1 cellular context compared by ENCODE assay signal in the genomic region with DNA sequence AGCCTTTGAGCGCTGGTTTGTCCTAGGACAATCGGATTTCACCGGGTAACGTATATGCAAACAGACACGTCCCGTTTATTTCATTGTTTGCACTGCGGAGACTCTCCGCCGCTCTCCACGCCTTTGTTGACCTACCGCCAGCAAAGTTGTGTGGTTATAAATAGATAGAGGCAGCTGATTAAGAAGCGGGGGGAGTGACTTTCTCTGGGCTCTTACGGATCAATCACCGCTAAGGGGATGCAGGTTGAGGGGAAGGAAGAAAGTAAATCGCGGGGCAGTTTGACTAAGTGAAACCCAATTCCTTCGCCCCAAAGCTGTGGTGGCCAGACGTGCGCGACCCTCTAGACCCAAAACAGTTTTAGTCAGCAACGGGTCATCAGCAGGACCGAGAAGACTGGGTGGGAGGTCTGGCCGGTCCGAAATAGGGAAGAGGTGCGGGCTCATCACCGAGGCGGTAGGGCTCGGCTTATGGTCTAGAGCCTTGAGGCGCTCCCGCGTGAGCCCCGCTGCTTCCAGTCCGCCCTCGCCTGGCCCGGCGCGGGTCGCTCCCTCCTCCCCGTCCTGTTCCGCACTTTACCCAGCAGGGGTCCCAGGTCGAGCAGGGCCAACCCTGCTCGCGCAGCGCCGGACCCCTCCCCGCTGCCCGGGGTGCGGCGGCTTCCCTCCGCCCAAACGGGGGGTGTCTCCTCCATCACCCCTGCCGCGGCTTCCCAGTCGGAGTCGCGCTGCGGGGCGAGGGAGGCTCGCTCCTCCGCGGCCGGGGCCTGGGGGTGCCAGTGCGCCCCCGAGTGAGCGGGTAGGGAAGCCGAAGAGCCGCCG.
TF ChIP-seq lines count a peak whose summit lies in the region.

No MANE protein-coding gene starts in this region.

TF ChIP-seq in HepG2, 621 proteins besides CTCF, POLR2A, EP300 and RAD21 (continued from another document and continues in another):
- TF ChIP-seq, protein P1, sequence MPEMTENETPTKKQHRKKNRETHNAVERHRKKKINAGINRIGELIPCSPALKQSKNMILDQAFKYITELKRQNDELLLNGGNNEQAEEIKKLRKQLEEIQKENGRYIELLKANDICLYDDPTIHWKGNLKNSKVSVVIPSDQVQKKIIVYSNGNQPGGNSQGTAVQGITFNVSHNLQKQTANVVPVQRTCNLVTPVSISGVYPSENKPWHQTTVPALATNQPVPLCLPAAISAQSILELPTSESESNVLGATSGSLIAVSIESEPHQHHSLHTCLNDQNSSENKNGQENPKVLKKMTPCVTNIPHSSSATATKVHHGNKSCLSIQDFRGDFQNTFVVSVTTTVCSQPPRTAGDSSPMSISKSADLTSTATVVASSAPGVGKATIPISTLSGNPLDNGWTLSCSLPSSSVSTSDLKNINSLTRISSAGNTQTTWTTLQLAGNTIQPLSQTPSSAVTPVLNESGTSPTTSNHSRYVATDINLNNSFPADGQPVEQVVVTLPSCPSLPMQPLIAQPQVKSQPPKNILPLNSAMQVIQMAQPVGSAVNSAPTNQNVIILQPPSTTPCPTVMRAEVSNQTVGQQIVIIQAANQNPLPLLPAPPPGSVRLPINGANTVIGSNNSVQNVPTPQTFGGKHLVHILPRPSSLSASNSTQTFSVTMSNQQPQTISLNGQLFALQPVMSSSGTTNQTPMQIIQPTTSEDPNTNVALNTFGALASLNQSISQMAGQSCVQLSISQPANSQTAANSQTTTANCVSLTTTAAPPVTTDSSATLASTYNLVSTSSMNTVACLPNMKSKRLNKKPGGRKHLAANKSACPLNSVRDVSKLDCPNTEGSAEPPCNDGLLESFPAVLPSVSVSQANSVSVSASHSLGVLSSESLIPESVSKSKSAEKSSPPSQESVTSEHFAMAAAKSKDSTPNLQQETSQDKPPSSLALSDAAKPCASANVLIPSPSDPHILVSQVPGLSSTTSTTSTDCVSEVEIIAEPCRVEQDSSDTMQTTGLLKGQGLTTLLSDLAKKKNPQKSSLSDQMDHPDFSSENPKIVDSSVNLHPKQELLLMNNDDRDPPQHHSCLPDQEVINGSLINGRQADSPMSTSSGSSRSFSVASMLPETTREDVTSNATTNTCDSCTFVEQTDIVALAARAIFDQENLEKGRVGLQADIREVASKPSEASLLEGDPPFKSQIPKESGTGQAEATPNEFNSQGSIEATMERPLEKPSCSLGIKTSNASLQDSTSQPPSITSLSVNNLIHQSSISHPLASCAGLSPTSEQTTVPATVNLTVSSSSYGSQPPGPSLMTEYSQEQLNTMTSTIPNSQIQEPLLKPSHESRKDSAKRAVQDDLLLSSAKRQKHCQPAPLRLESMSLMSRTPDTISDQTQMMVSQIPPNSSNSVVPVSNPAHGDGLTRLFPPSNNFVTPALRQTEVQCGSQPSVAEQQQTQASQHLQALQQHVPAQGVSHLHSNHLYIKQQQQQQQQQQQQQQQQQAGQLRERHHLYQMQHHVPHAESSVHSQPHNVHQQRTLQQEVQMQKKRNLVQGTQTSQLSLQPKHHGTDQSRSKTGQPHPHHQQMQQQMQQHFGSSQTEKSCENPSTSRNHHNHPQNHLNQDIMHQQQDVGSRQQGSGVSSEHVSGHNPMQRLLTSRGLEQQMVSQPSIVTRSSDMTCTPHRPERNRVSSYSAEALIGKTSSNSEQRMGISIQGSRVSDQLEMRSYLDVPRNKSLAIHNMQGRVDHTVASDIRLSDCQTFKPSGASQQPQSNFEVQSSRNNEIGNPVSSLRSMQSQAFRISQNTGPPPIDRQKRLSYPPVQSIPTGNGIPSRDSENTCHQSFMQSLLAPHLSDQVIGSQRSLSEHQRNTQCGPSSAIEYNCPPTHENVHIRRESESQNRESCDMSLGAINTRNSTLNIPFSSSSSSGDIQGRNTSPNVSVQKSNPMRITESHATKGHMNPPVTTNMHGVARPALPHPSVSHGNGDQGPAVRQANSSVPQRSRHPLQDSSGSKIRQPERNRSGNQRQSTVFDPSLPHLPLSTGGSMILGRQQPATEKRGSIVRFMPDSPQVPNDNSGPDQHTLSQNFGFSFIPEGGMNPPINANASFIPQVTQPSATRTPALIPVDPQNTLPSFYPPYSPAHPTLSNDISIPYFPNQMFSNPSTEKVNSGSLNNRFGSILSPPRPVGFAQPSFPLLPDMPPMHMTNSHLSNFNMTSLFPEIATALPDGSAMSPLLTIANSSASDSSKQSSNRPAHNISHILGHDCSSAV (CRISPR knock-in tag; IDR thresholded peaks at IDR 0.05; ENCODE audit: borderline replicate concordance), result no peak
- TF ChIP-seq MZF1 (CRISPR knock-in tag; IDR thresholded peaks at IDR 0.05; ENCODE audit: borderline replicate concordance) (no peak), ZNF788 (CRISPR knock-in tag; IDR thresholded peaks at IDR 0.05; ENCODE audit: borderline replicate concordance) (no peak), ZNF501 (CRISPR knock-in tag; IDR thresholded peaks at IDR 0.05) (no peak), SKI (IDR thresholded peaks at IDR 0.05; ENCODE audit: partially characterized antibody) (no peak), FOXA1 (IDR thresholded peaks at IDR 0.05) (no peak), FOXA1 (CRISPR knock-in tag; IDR thresholded peaks at IDR 0.05) (no peak), TGIF2 (CRISPR knock-in tag; IDR thresholded peaks at IDR 0.05) (no peak), GFI1 (CRISPR knock-in tag; IDR thresholded peaks at IDR 0.05; ENCODE audit: borderline replicate concordance) (0 out of 2 replicates have a peak, but pooled peaks have one; percentile 35), JDP2 (CRISPR knock-in tag; IDR thresholded peaks at IDR 0.05; ENCODE audit: borderline replicate concordance) (no peak), FOXA3 (CRISPR knock-in tag; IDR thresholded peaks at IDR 0.05) (0 out of 2 replicates have a peak, but pooled peaks have one; percentile 28), SIN3A (IDR thresholded peaks at IDR 0.05; ENCODE audit: borderline replicate concordance, low read depth, low read length) (no peak), ZNF563 (CRISPR knock-in tag; IDR thresholded peaks at IDR 0.05) (0 out of 2 replicates have a peak, but pooled peaks have one; percentile 35), HNRNPK (IDR thresholded peaks at IDR 0.05; ENCODE audit: low read depth, low read length, poor library complexity, severe bottlenecking) (no peak), SMYD3 (CRISPR knock-in tag; IDR thresholded peaks at IDR 0.05) (no peak), IKZF4 (CRISPR knock-in tag; IDR thresholded peaks at IDR 0.05; ENCODE audit: borderline replicate concordance, low read depth, not compliant biosample characterization) (no peak), CREM (IDR thresholded peaks at IDR 0.05) (no peak), CREM (CRISPR knock-in tag; IDR thresholded peaks at IDR 0.05) (no peak), SOX5 (CRISPR knock-in tag; IDR thresholded peaks at IDR 0.05; ENCODE audit: borderline replicate concordance) (peak; percentile 39; the same call in 1 of the 2 replicates)
- TF ChIP-seq, protein P2, sequence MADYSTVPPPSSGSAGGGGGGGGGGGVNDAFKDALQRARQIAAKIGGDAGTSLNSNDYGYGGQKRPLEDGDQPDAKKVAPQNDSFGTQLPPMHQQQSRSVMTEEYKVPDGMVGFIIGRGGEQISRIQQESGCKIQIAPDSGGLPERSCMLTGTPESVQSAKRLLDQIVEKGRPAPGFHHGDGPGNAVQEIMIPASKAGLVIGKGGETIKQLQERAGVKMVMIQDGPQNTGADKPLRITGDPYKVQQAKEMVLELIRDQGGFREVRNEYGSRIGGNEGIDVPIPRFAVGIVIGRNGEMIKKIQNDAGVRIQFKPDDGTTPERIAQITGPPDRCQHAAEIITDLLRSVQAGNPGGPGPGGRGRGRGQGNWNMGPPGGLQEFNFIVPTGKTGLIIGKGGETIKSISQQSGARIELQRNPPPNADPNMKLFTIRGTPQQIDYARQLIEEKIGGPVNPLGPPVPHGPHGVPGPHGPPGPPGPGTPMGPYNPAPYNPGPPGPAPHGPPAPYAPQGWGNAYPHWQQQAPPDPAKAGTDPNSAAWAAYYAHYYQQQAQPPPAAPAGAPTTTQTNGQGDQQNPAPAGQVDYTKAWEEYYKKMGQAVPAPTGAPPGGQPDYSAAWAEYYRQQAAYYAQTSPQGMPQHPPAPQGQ (CRISPR knock-in tag; IDR thresholded peaks at IDR 0.05; ENCODE audit: borderline replicate concordance), result no peak
- TF ChIP-seq, protein P3, sequence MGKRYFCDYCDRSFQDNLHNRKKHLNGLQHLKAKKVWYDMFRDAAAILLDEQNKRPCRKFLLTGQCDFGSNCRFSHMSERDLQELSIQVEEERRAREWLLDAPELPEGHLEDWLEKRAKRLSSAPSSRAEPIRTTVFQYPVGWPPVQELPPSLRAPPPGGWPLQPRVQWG (CRISPR knock-in tag; IDR thresholded peaks at IDR 0.05; ENCODE audit: borderline replicate concordance, low read depth), result no peak
- TF ChIP-seq, protein P4, sequence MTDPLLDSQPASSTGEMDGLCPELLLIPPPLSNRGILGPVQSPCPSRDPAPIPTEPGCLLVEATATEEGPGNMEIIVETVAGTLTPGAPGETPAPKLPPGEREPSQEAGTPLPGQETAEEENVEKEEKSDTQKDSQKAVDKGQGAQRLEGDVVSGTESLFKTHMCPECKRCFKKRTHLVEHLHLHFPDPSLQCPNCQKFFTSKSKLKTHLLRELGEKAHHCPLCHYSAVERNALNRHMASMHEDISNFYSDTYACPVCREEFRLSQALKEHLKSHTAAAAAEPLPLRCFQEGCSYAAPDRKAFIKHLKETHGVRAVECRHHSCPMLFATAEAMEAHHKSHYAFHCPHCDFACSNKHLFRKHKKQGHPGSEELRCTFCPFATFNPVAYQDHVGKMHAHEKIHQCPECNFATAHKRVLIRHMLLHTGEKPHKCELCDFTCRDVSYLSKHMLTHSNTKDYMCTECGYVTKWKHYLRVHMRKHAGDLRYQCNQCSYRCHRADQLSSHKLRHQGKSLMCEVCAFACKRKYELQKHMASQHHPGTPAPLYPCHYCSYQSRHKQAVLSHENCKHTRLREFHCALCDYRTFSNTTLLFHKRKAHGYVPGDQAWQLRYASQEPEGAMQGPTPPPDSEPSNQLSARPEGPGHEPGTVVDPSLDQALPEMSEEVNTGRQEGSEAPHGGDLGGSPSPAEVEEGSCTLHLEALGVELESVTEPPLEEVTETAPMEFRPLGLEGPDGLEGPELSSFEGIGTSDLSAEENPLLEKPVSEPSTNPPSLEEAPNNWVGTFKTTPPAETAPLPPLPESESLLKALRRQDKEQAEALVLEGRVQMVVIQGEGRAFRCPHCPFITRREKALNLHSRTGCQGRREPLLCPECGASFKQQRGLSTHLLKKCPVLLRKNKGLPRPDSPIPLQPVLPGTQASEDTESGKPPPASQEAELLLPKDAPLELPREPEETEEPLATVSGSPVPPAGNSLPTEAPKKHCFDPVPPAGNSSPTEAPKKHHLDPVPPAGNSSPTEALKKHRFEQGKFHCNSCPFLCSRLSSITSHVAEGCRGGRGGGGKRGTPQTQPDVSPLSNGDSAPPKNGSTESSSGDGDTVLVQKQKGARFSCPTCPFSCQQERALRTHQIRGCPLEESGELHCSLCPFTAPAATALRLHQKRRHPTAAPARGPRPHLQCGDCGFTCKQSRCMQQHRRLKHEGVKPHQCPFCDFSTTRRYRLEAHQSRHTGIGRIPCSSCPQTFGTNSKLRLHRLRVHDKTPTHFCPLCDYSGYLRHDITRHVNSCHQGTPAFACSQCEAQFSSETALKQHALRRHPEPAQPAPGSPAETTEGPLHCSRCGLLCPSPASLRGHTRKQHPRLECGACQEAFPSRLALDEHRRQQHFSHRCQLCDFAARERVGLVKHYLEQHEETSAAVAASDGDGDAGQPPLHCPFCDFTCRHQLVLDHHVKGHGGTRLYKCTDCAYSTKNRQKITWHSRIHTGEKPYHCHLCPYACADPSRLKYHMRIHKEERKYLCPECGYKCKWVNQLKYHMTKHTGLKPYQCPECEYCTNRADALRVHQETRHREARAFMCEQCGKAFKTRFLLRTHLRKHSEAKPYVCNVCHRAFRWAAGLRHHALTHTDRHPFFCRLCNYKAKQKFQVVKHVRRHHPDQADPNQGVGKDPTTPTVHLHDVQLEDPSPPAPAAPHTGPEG (CRISPR knock-in tag; IDR thresholded peaks at IDR 0.05), result no peak
- TF ChIP-seq, protein P5, sequence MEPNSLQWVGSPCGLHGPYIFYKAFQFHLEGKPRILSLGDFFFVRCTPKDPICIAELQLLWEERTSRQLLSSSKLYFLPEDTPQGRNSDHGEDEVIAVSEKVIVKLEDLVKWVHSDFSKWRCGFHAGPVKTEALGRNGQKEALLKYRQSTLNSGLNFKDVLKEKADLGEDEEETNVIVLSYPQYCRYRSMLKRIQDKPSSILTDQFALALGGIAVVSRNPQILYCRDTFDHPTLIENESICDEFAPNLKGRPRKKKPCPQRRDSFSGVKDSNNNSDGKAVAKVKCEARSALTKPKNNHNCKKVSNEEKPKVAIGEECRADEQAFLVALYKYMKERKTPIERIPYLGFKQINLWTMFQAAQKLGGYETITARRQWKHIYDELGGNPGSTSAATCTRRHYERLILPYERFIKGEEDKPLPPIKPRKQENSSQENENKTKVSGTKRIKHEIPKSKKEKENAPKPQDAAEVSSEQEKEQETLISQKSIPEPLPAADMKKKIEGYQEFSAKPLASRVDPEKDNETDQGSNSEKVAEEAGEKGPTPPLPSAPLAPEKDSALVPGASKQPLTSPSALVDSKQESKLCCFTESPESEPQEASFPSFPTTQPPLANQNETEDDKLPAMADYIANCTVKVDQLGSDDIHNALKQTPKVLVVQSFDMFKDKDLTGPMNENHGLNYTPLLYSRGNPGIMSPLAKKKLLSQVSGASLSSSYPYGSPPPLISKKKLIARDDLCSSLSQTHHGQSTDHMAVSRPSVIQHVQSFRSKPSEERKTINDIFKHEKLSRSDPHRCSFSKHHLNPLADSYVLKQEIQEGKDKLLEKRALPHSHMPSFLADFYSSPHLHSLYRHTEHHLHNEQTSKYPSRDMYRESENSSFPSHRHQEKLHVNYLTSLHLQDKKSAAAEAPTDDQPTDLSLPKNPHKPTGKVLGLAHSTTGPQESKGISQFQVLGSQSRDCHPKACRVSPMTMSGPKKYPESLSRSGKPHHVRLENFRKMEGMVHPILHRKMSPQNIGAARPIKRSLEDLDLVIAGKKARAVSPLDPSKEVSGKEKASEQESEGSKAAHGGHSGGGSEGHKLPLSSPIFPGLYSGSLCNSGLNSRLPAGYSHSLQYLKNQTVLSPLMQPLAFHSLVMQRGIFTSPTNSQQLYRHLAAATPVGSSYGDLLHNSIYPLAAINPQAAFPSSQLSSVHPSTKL (CRISPR knock-in tag; IDR thresholded peaks at IDR 0.05), result peak; percentile 44; the same call in 1 of the 2 replicates
- TF ChIP-seq, protein P6, sequence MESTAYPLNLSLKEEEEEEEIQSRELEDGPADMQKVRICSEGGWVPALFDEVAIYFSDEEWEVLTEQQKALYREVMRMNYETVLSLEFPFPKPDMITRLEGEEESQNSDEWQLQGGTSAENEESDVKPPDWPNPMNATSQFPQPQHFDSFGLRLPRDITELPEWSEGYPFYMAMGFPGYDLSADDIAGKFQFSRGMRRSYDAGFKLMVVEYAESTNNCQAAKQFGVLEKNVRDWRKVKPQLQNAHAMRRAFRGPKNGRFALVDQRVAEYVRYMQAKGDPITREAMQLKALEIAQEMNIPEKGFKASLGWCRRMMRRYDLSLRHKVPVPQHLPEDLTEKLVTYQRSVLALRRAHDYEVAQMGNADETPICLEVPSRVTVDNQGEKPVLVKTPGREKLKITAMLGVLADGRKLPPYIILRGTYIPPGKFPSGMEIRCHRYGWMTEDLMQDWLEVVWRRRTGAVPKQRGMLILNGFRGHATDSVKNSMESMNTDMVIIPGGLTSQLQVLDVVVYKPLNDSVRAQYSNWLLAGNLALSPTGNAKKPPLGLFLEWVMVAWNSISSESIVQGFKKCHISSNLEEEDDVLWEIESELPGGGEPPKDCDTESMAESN (CRISPR knock-in tag; conservative IDR thresholded peaks at IDR 0.05), result no peak
- TF ChIP-seq, protein P7, sequence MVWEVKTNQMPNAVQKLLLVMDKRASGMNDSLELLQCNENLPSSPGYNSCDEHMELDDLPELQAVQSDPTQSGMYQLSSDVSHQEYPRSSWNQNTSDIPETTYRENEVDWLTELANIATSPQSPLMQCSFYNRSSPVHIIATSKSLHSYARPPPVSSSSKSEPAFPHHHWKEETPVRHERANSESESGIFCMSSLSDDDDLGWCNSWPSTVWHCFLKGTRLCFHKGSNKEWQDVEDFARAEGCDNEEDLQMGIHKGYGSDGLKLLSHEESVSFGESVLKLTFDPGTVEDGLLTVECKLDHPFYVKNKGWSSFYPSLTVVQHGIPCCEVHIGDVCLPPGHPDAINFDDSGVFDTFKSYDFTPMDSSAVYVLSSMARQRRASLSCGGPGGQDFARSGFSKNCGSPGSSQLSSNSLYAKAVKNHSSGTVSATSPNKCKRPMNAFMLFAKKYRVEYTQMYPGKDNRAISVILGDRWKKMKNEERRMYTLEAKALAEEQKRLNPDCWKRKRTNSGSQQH (CRISPR knock-in tag; IDR thresholded peaks at IDR 0.05; ENCODE audit: low read depth), result no peak
